Comparison of ENCODE assay signal across 1 cellular context in genomic region chr5:65190328-65191053, GRCh38.
TF ChIP-seq lines count a peak whose summit lies in the region.

No MANE protein-coding gene starts in this region.

TF ChIP-seq in SK-N-SH, 30 proteins besides CTCF, POLR2A, EP300 and RAD21 (continued from another document):
- peak; percentile 39; the same call in 1 of the 2 replicates for TF ChIP-seq MAX (IDR thresholded peaks at IDR 0.05; ENCODE audit: low read depth)
- TF ChIP-seq MXI1 (IDR thresholded peaks at IDR 0.05; ENCODE audit: low read depth, low read length): no peak
- no peak for TF ChIP-seq EZH2phosphoT487 (IDR thresholded peaks at IDR 0.05; ENCODE audit: borderline replicate concordance, low read depth)
- TF ChIP-seq JUND (IDR thresholded peaks at IDR 0.05): peak; percentile 85; the same call in 1 of the 2 replicates
- peak; percentile 99 for TF ChIP-seq TCF12 (IDR thresholded peaks at IDR 0.05)
- TF ChIP-seq YY1 (IDR thresholded peaks at IDR 0.05; ENCODE audit: low read depth): no peak
- no peak for TF ChIP-seq GATA2 (CRISPR knock-in tag; IDR thresholded peaks at IDR 0.05)
- no peak for TF ChIP-seq USF2 (IDR thresholded peaks at IDR 0.05; ENCODE audit: borderline replicate concordance, low read depth, low read length)
- peak; percentile 93 for TF ChIP-seq FOXM1 (IDR thresholded peaks at IDR 0.05; ENCODE audit: low read depth)
- peak; percentile 62; the same call in 1 of the 2 replicates for TF ChIP-seq MEF2A (IDR thresholded peaks at IDR 0.05; ENCODE audit: borderline replicate concordance, low read depth)
- TF ChIP-seq RXRA (IDR thresholded peaks at IDR 0.05; ENCODE audit: borderline replicate concordance, low read depth): peak; percentile 96
- TF ChIP-seq NRF1 (IDR thresholded peaks at IDR 0.05; ENCODE audit: low read depth, low read length): no peak
- TF ChIP-seq RFX5 (IDR thresholded peaks at IDR 0.05; ENCODE audit: low read length): no peak
- TF ChIP-seq FOXJ3 (CRISPR knock-in tag; IDR thresholded peaks at IDR 0.05): no peak
- TF ChIP-seq TAF1 (IDR thresholded peaks at IDR 0.05; ENCODE audit: borderline replicate concordance, low read depth, low read length): no peak
- peak; percentile 81; the same call in 1 of the 2 replicates for TF ChIP-seq POLR2AphosphoS5 (IDR thresholded peaks at IDR 0.05; ENCODE audit: low read depth, low read length)
- no peak for TF ChIP-seq SMC3 (IDR thresholded peaks at IDR 0.05; ENCODE audit: low read depth, low read length)
- no peak for TF ChIP-seq IRF3 (IDR thresholded peaks at IDR 0.05; ENCODE audit: low read depth, low read length)
- TF ChIP-seq TEAD4 (IDR thresholded peaks at IDR 0.05; ENCODE audit: borderline replicate concordance, insufficient read depth): peak; percentile 96
- no peak for TF ChIP-seq REST (IDR thresholded peaks at IDR 0.05; ENCODE audit: low read depth, low read length)
- TF ChIP-seq SIN3A (IDR thresholded peaks at IDR 0.05; ENCODE audit: borderline replicate concordance, low read depth, low read length): no peak
